14 cellular contexts compared by ENCODE assay signal in the genomic region with DNA sequence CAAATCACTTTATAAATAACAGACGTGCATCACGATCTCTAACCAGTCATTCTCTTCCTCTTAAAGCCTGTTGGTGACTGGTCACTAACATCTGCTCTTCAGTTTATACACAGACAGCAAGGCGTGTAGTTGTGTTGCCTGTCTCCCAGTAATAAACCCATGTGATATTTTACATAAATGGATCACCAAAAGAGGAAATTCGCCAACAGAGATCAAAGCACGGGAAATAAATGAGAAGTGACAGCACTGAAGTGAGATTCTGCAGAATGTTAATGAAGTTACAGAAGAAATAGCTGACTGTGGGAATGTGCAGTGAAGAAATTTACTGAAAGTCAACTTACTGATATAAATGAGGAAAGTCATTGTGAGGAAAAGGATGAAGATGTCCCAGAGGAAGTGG. TPM values are rescaled to one million over a fixed set of nuclear protein-coding genes. Genes with fewer than 3 reads are reported as not detected.
DNase-seq lines count a peak whose midpoint lies in the region; ATAC-seq and TF ChIP-seq lines count a peak whose summit lies in the region.
"Had no signal": no experiment of that assay in that cellular context is flagged by ENCODE, and none has a peak within 500 bp of the region (broad histone marks: within the 10 kb centered on the region; RNA-seq: fewer than 3 reads in every experiment).

No MANE protein-coding gene starts in this region.

- H3K4me1 ChIP-seq in IMR-90 (ENCODE audit: control insufficient read depth, insufficient read depth, low read length) (no peaks in the 10 kb centered on the region; the same call in 1 of the 2 replicates), mesendoderm (ENCODE audit: control insufficient read depth, low read depth, low read length) (peaks cover 2% of the 10 kb centered on the region)

- H4K8ac ChIP-seq in IMR-90 (ENCODE audit: low read depth in 2 of 2, low read length in 2 of 2): no peak overlapping the region
- no peak overlapping the region for H4K8ac ChIP-seq in mesendoderm (ENCODE audit: low read depth, low read length)

- no peak overlapping the region for H2AK9ac ChIP-seq in IMR-90 (replicated peaks; ENCODE audit: low read depth, low read length, poor library complexity)

- H3K9me3 Mint-ChIP-seq in activated T-cell treated with anti-CD3 and anti-CD28 coated beads, Interleukin-2, amount 50 U/mL, for 72 hours: no peaks in the 10 kb centered on the region
- H3K9me3 Mint-ChIP-seq in WTC11: no peaks in the 10 kb centered on the region
- peaks cover 11% of the 10 kb centered on the region for H3K9me3 Mint-ChIP-seq in nephron progenitor cell

- TSS peak; percentile 13 for BruUV-seq in IMR-90 (replicated peaks; lab: Mats Ljungman, UMichigan)

- no peak overlapping the region for H2BK20ac ChIP-seq in IMR-90 (ENCODE audit: low read depth, low read length)

- H2BK5ac ChIP-seq in IMR-90 (ENCODE audit: low read depth, low read length, poor library complexity, severe bottlenecking): no peak overlapping the region
- no peak overlapping the region for H2BK5ac ChIP-seq in mesendoderm (ENCODE audit: low read length)

- H3K23ac ChIP-seq in IMR-90 (ENCODE audit: low read depth, low read length) (no peak overlapping the region), mesendoderm (ENCODE audit: low read length) (no peak overlapping the region)

- H3K9ac ChIP-seq in IMR-90 (ENCODE audit: low read depth, low read length) (no peak overlapping the region), mesendoderm (ENCODE audit: low read length) (no peak overlapping the region)
- H3K9ac ChIP-seq: KMS-11 had no signal

- H3K14ac ChIP-seq in IMR-90 (replicated peaks; ENCODE audit: low read depth, low read length): no peak overlapping the region

- no peak for DNase-seq in activated T-cell treated with anti-CD3 and anti-CD28 coated beads, Interleukin-2, amount 50 U/mL, for 72 hours
- DNase-seq in activated T-cell treated with anti-CD3 and anti-CD28 coated beads, Interleukin-2, amount 50 U/mL, for 48 hours: no peak
- DNase-seq in IMR-90: no peak
- DNase-seq in WTC11 (ENCODE audit: low spot score): no peak
- no peak for DNase-seq in nephron progenitor cell
- no peak for DNase-seq in mesendoderm
- no peak for DNase-seq in superior temporal gyrus (ENCODE audit: extremely low spot score)
- no peak for DNase-seq in NCI-H2171 treated with DMSO at 0.1 percent for 48 hours (lab: John Stamatoyannopoulos, UW)
- DNase-seq: activated CD4-positive, alpha-beta T cell treated with anti-CD3 and anti-CD28 coated beads, Interleukin-2, amount 50 U/mL, for 48 hours; aorta; endodermal cell; mesenchymal stem cell; NCI-H226 had no signal

- H3K4me3 ChIP-seq in IMR-90 (ENCODE audit: insufficient read depth, low read depth, low read length) (no peak overlapping the region), mesendoderm (ENCODE audit: low read length) (no peak overlapping the region)

- peaks cover 46% of the 10 kb centered on the region for H3K4me1 Mint-ChIP-seq in activated T-cell treated with anti-CD3 and anti-CD28 coated beads, Interleukin-2, amount 50 U/mL, for 72 hours (ENCODE audit: low read depth)
- H3K4me1 Mint-ChIP-seq in WTC11 (peaks cover 22% of the 10 kb centered on the region), nephron progenitor cell (peaks cover 23% of the 10 kb centered on the region)

- no peak overlapping the region for H2AK5ac ChIP-seq in IMR-90 (ENCODE audit: low read depth, low read length)
- H2AK5ac ChIP-seq in mesendoderm (ENCODE audit: low read length): no peak overlapping the region

- H2AFZ ChIP-seq in IMR-90 (replicated peaks; ENCODE audit: low read length, poor library complexity): no peak overlapping the region

- no peak overlapping the region for H2BK15ac ChIP-seq in IMR-90 (ENCODE audit: low read depth, low read length)
- no peak overlapping the region for H2BK15ac ChIP-seq in mesendoderm (replicated peaks; ENCODE audit: low read depth)

- no peak for ATAC-seq in activated T-cell treated with anti-CD3 and anti-CD28 coated beads, Interleukin-2, amount 50 U/mL, for 72 hours (replicated peaks in 1 of 2)
- ATAC-seq in IMR-90 (ENCODE audit: low read depth): no peak
- no peak for ATAC-seq in WTC11

- no peaks in the 10 kb centered on the region; the same call in 1 of the 2 replicates for H3K9me1 ChIP-seq in IMR-90 (ENCODE audit: insufficient read depth, low read length)

- peak overlapping the region; percentile 56 for H3K27ac Mint-ChIP-seq in activated T-cell treated with anti-CD3 and anti-CD28 coated beads, Interleukin-2, amount 50 U/mL, for 72 hours
- H3K27ac Mint-ChIP-seq in WTC11 (peak overlapping the region; percentile 58), nephron progenitor cell (peak overlapping the region; percentile 80)
- H3K27ac Mint-ChIP-seq: endodermal cell had no signal

- in situ Hi-C loops in IMR-90 (cut with MboI; ENCODE audit: low sequenced_read_pairs): no loop called here

- no peak overlapping the region for H3K4ac ChIP-seq in IMR-90 (ENCODE audit: low read depth, low read length)
- no peak overlapping the region for H3K4ac ChIP-seq in mesendoderm (ENCODE audit: low read depth, low read length)

- no peaks in the 10 kb centered on the region for H3K9me3 ChIP-seq in IMR-90 (ENCODE audit: control insufficient read depth, insufficient read depth, low read length)

- CTCF ChIA-PET in IMR-90 (lab: Yijun Ruan, JAX) (no interaction called here), WTC11 (lab: Charles Lee) (no interaction called here)

- peaks cover 5% of the 10 kb centered on the region for H3K79me2 ChIP-seq in mesendoderm (ENCODE audit: control insufficient read depth, insufficient read depth, low read length)

- TF ChIP-seq CTCF in IMR-90 (conservative IDR thresholded peaks at IDR 0.05; ENCODE audit: low read depth, low read length): no peak
- no peak for TF ChIP-seq CTCF in WTC11 (IDR thresholded peaks at IDR 0.05)
- no peak for TF ChIP-seq CTCF in nephron progenitor cell (IDR thresholded peaks at IDR 0.05)

- no peak overlapping the region for H4K5ac ChIP-seq in IMR-90 (ENCODE audit: low read depth, low read length)
- no peak overlapping the region for H4K5ac ChIP-seq in mesendoderm (ENCODE audit: low read length)

- H3K56ac ChIP-seq in IMR-90 (ENCODE audit: extremely low read depth, insufficient read depth, low read length) (no peak overlapping the region), mesendoderm (ENCODE audit: low read length) (no peak overlapping the region)

- WGBS in IMR-90 (ENCODE audit: extremely low coverage in 2 of 2, insufficient read length in 1 of 2), 2 experiments: 40% methylated on average over 3 of the region's 5 CpGs; no CpG with 5 or more reads in 1 of the 2 experiments
- WGBS in mesendoderm (ENCODE audit: extremely low coverage, insufficient coverage, low lambda C conversion rate): no CpG with 5 or more reads among the region's 5 CpGs

- H4K20me1 ChIP-seq in IMR-90 (ENCODE audit: insufficient read depth, low read length): no peaks in the 10 kb centered on the region

- H3K18ac ChIP-seq in IMR-90 (ENCODE audit: low read depth, low read length) (no peak overlapping the region), mesendoderm (ENCODE audit: low read length) (no peak overlapping the region)

- POLR2A ChIA-PET in IMR-90 (lab: Charles Lee; ENCODE audit: unreplicated experiment) (no interaction called here), WTC11 (lab: Charles Lee) (no interaction called here)

- H3K4me2 ChIP-seq in IMR-90 (ENCODE audit: low read depth, low read length) (no peak overlapping the region), mesendoderm (ENCODE audit: low read length) (no peak overlapping the region)
- H3K4me2 ChIP-seq: KMS-11 had no signal

- H3K27me3 ChIP-seq in IMR-90 (ENCODE audit: control insufficient read depth, insufficient read depth, low read length): no peaks in the 10 kb centered on the region
- H3K27me3 ChIP-seq in mesendoderm (ENCODE audit: insufficient read depth, low read length, poor library complexity): no peaks in the 10 kb centered on the region

- H4K91ac ChIP-seq in IMR-90 (ENCODE audit: insufficient read depth, low read depth, low read length): no peak overlapping the region

- H3K27me3 Mint-ChIP-seq in activated T-cell treated with anti-CD3 and anti-CD28 coated beads, Interleukin-2, amount 50 U/mL, for 72 hours (ENCODE audit: low read depth): no peaks in the 10 kb centered on the region
- no peaks in the 10 kb centered on the region for H3K27me3 Mint-ChIP-seq in WTC11 (ENCODE audit: low read depth)
- H3K27me3 Mint-ChIP-seq in nephron progenitor cell (ENCODE audit: low read depth, poor library complexity): no peaks in the 10 kb centered on the region

- H3K79me1 ChIP-seq in IMR-90 (ENCODE audit: low read depth in 1 of 2, low read length in 2 of 2) (peaks cover 14 to 18% of the 10 kb centered on the region in 2 experiments), mesendoderm (ENCODE audit: low read length) (peaks cover 3% of the 10 kb centered on the region)

- no peak for TF ChIP-seq POLR2A in IMR-90 (IDR thresholded peaks at IDR 0.05; ENCODE audit: low read depth, low read length)

- dilution Hi-C loops in IMR-90 (cut with HindIII; ENCODE audit: low sequenced_read_pairs, unreplicated experiment): no loop called here

- TF ChIP-seq RAD21 in IMR-90 (IDR thresholded peaks at IDR 0.05; ENCODE audit: low read length): no peak

- H3K36me3 ChIP-seq in IMR-90 (ENCODE audit: control insufficient read depth, insufficient read depth, low read length): no peaks in the 10 kb centered on the region
- no peaks in the 10 kb centered on the region for H3K36me3 ChIP-seq in mesendoderm (ENCODE audit: control insufficient read depth, insufficient read depth, low read length)

- peaks cover 4 to 5% of the 10 kb centered on the region in 2 donors for H3K36me3 Mint-ChIP-seq in activated T-cell treated with anti-CD3 and anti-CD28 coated beads, Interleukin-2, amount 50 U/mL, for 72 hours (ENCODE audit: insufficient read depth in 2 of 2)
- H3K36me3 Mint-ChIP-seq in WTC11 (peaks cover 4% of the 10 kb centered on the region), nephron progenitor cell (ENCODE audit: low read depth) (peaks cover 40% of the 10 kb centered on the region)

- intact Hi-C loops in IMR-90 (cut with micrococcal nuclease): no loop called here

- H2BK120ac ChIP-seq in IMR-90 (ENCODE audit: low read depth, low read length) (no peak overlapping the region), mesendoderm (ENCODE audit: low read depth, low read length) (no peak overlapping the region)

- H3K27ac ChIP-seq in IMR-90 (ENCODE audit: insufficient read depth, low read length): no peak overlapping the region
- no peak overlapping the region for H3K27ac ChIP-seq in mesendoderm (ENCODE audit: low read depth, low read length)
- H3K27ac ChIP-seq: KMS-11 had no signal

- peak overlapping the region in 1 of 2 donors; percentile 34 for H3K4me3 Mint-ChIP-seq in activated T-cell treated with anti-CD3 and anti-CD28 coated beads, Interleukin-2, amount 50 U/mL, for 72 hours
- H3K4me3 Mint-ChIP-seq in WTC11 (no peak overlapping the region), nephron progenitor cell (no peak overlapping the region)
- H3K4me3 Mint-ChIP-seq: endodermal cell had no signal

RNA-seq across cellular contexts. Expression of gene AFF1, which starts 47.0 kb away (rescaled TPM):
- total RNA-seq in activated T-cell treated with anti-CD3 and anti-CD28 coated beads, Interleukin-2, amount 50 U/mL, for 72 hours: 10 to 100 TPM; 57.5 to 68.6 TPM
- total RNA-seq in IMR-90 (2012; rRNA removed) (7.0 and 10.8 TPM in 2 replicates), WTC11 (2021) (72.6 to 93.4 TPM (median 83.9 TPM) in 3 replicates)
- 9.6 and 11.4 TPM in 2 replicates for polyA plus RNA-seq in IMR-90 (2012; rRNA removed)
- 1.8 and 3.5 TPM in 2 replicates for polyA plus RNA-seq in IMR-90 (2012; cell fraction: cytosol; rRNA removed)
- polyA plus RNA-seq in IMR-90 (2012; cell fraction: nucleus; rRNA removed; ENCODE audit: low replicate concordance): 6.8 and 17.8 TPM in 2 replicates
- 39.7 TPM for polyA plus RNA-seq in mesendoderm (2013, experiment 1 of 2)
- polyA plus RNA-seq in mesendoderm (2013, experiment 2 of 2): 39.1 TPM
